1 cellular context compared by ENCODE assay signal in the genomic region with DNA sequence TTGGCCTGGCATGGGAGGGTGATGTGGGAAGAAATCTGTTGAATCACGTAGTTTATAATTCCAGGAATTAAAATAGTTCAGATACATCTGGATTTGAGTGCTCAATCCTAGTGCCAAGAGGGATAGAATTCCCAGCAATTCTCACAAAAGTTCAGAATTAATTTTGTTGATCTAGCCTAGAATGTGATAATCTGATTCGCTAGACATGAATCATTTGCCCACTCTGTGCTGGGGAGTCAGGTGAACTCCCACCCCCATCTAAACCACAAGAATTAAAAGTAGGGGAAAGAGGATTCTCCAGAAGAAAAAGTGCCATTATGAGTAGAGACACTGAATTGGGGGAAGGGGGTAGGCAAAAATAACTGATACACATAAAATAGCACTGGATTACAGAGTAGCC.
TF ChIP-seq lines count a peak whose summit lies in the region.

No MANE protein-coding gene starts in this region.

TF ChIP-seq in SK-N-SH, 30 proteins besides CTCF, POLR2A, EP300 and RAD21 (continued from another document):
- peak; percentile 19; the same call in 1 of the 2 replicates for TF ChIP-seq PBX3 (IDR thresholded peaks at IDR 0.05)
TF ChIP-seq in SK-N-SH: peak in this region for 1.
